Comparison of ENCODE assay signal across 26 cellular contexts in the genomic region with DNA sequence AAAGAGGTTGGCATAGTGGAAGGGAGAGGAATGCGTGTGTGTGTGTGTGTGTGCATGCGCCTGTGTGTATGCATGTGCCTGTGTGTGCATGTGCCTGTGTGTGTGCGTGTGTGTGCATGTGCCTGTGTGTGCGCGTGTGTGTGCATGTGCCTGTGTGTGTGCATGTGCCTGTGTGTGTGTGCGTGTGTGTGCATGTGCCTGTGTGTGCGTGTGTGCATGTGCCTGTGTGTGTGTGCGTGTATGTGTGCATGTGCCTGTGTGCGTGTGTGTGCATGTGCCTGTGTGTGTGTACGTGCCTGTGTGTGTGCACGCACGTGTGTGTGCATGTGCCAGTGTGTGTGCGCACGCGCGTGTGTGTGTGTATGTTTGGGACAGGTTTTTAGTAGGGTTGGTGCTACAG.
"Had no signal": no experiment of that assay in that cellular context is flagged by ENCODE, and none has a peak within 500 bp of the region (broad histone marks: within the 10 kb centered on the region; RNA-seq: fewer than 3 reads in every experiment).

No MANE protein-coding gene starts in this region.

- H2AFZ ChIP-seq: hepatocyte had no signal

- H3K4me3 ChIP-seq: esophagus muscularis mucosa, gastroesophageal sphincter, heart left ventricle, hepatocyte, lung, prostate gland, right atrium auricular region, sigmoid colon, testis, tibial artery, upper lobe of left lung, uterus had no signal

- H3K4me2 ChIP-seq: hepatocyte had no signal

- H3K9me3 ChIP-seq: esophagus muscularis mucosa, gastroesophageal sphincter, heart left ventricle, prostate gland, right atrium auricular region, sigmoid colon, testis, tibial artery, upper lobe of left lung, uterus had no signal

- H3K79me2 ChIP-seq: hepatocyte had no signal

- H3K27me3 Mint-ChIP-seq: stimulated activated memory B cell treated with anti-CD40 and anti-IgM and Interleukin-4, amounts not matched to agents 10 μg/mL and 1 μg/mL and 100 μg/mL, for 72 hours had no signal

- ATAC-seq: foreskin keratinocyte; gastroesophageal sphincter; heart left ventricle; left lobe of liver; stimulated activated memory B cell treated with anti-CD40 and anti-IgM and Interleukin-4, amounts not matched to agents 10 μg/mL and 1 μg/mL and 100 μg/mL, for 72 hours; stimulated activated naive CD8-positive, alpha-beta T cell treated with anti-CD3 and anti-CD28 coated beads, Interleukin-15, Interleukin-2, amounts not matched to agents 100 U/mL and 50 U/mL, for 24 hours had no signal

- H3K36me3 Mint-ChIP-seq: memory B cell; natural killer cell; stimulated activated memory B cell treated with anti-CD40 and anti-IgM and Interleukin-4, amounts not matched to agents 10 μg/mL and 1 μg/mL and 100 μg/mL, for 72 hours had no signal

- H3K4me1 ChIP-seq: esophagus muscularis mucosa, foreskin keratinocyte, gastroesophageal sphincter, heart left ventricle, prostate gland, right atrium auricular region, sigmoid colon, testis, tibial artery, upper lobe of left lung, uterus had no signal

- H3K9me3 Mint-ChIP-seq: natural killer cell; stimulated activated memory B cell treated with anti-CD40 and anti-IgM and Interleukin-4, amounts not matched to agents 10 μg/mL and 1 μg/mL and 100 μg/mL, for 72 hours had no signal

- H3K27ac ChIP-seq: esophagus muscularis mucosa, foreskin keratinocyte, gastroesophageal sphincter, heart left ventricle, hepatocyte, prostate gland, right atrium auricular region, sigmoid colon, testis, tibial artery, upper lobe of left lung, uterus had no signal

- H3K27me3 ChIP-seq: foreskin keratinocyte, gastroesophageal sphincter, heart left ventricle, hepatocyte, right atrium auricular region, sigmoid colon, testis, tibial artery, upper lobe of left lung, uterus had no signal

- H3K4me3 Mint-ChIP-seq: endodermal cell; memory B cell; natural killer cell; neural crest cell; stimulated activated memory B cell treated with anti-CD40 and anti-IgM and Interleukin-4, amounts not matched to agents 10 μg/mL and 1 μg/mL and 100 μg/mL, for 72 hours had no signal

- FAIRE-seq: colon, islet of Langerhans had no signal

- H3K27ac Mint-ChIP-seq: endodermal cell; memory B cell; natural killer cell; stimulated activated memory B cell treated with anti-CD40 and anti-IgM and Interleukin-4, amounts not matched to agents 10 μg/mL and 1 μg/mL and 100 μg/mL, for 72 hours had no signal

- H3K4me1 Mint-ChIP-seq: endodermal cell; neural crest cell; stimulated activated memory B cell treated with anti-CD40 and anti-IgM and Interleukin-4, amounts not matched to agents 10 μg/mL and 1 μg/mL and 100 μg/mL, for 72 hours had no signal

- H3K36me3 ChIP-seq: esophagus muscularis mucosa, gastroesophageal sphincter, heart left ventricle, prostate gland, right atrium auricular region, sigmoid colon, tibial artery, upper lobe of left lung, uterus had no signal

- DNase-seq: effector CD8-positive, alpha-beta T cell; endodermal cell; foreskin keratinocyte; heart left ventricle; natural killer cell; nucleus accumbens; sigmoid colon; stimulated activated CD4-positive, alpha-beta T cell treated with anti-CD3 and anti-CD28 coated beads, Interleukin-4, amount 100 ng/mL, for 4 hours; stimulated activated naive CD8-positive, alpha-beta T cell treated with anti-CD3 and anti-CD28 coated beads, Interleukin-15, Interleukin-2, amounts not matched to agents 100 U/mL and 50 U/mL, for 24 hours; substantia nigra; testis; tibial artery; upper lobe of left lung; uterus had no signal
